In the genomic region with DNA sequence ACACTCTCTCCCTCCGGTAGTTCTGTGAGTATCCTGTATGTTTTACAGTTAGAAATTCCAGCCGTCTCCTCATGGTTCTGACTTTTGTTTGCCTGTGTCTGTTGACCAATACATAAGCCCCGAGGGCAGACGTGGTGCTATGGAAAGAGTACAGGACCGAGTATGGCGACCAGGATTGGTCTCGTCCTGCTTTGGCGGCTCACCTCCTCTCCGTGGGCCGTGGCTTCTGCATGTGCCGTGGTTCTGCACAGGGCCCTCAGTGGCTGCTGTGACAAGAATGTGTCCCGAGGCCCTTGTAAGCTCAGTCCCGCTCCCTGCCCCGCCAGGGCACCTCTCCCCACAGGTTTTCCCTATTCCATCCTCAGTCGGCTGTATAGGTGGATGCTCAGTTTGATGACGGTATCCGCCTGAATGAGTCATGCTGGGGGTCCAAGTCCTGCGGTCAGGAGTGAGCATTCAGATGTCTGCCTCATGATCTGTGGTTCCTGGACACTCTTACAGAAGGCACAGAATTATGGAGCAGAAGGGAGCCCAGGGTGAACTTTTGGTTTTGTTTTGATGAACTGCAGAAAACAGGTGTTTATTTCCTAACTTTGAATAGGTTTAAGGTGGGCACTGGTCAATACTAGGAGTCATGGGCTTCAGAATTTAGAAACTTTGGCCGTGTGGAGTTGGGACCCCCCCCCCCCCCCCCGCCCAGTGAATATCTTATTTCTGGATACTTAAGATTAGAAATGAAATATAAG, we compare ENCODE assay signal across 8 cellular contexts. TPM values are rescaled to one million over a fixed set of nuclear protein-coding genes. Genes with fewer than 3 reads are reported as not detected.
DNase-seq lines count a peak whose midpoint lies in the region; ATAC-seq, FAIRE-seq and TF ChIP-seq lines count a peak whose summit lies in the region.

No MANE protein-coding gene starts in this region.

- H3K4me1 Mint-ChIP-seq in HFFc6 (ENCODE audit: low read depth), result peaks cover 28% of the 10 kb centered on the region
- H3K4me1 Mint-ChIP-seq in activated naive CD8-positive, alpha-beta T cell treated with anti-CD3 and anti-CD28 coated beads, Interleukin-2, amount 50 U/mL, for 24 hours, result peaks cover 21% of the 10 kb centered on the region

- CTCF ChIA-PET in AG04449 (lab: Yijun Ruan, JAX), result interaction anchor here (0.7 to 16.0 kb wide), 5 partner anchors 17 to 59 kb away, joined by 3 to 142 read pairs (median 3); no protein-coding TSS in a partner anchor

- H3K9ac ChIP-seq in kidney (ENCODE audit: low read length in 2 of 2), result peak overlapping the region; percentile 80 to 81

- peak overlapping the region; percentile 86 for H3K27ac Mint-ChIP-seq in HFFc6
- peak overlapping the region; percentile 73 for H3K27ac Mint-ChIP-seq in activated naive CD8-positive, alpha-beta T cell treated with anti-CD3 and anti-CD28 coated beads, Interleukin-2, amount 50 U/mL, for 24 hours

- H3K9me3 Mint-ChIP-seq in HFFc6, result no peaks in the 10 kb centered on the region
- H3K9me3 Mint-ChIP-seq in activated naive CD8-positive, alpha-beta T cell treated with anti-CD3 and anti-CD28 coated beads, Interleukin-2, amount 50 U/mL, for 24 hours, result no peaks in the 10 kb centered on the region

- TF ChIP-seq CTCF in AG04449 (IDR thresholded peaks at IDR 0.05; ENCODE audit: insufficient read depth, low read length, missing control alignments) (no peak), HFFc6 (IDR thresholded peaks at IDR 0.05) (no peak), kidney (IDR thresholded peaks at IDR 0.05; ENCODE audit: borderline replicate concordance, extremely low read depth, insufficient read depth) (no peak), thyroid gland (IDR thresholded peaks at IDR 0.05) (no peak)

- FAIRE-seq in kidney (lab: Jason Lieb, UNC), result no peak

- H3K36me3 ChIP-seq in kidney (ENCODE audit: control insufficient read depth in 1 of 2, insufficient read depth in 2 of 2, low read length in 2 of 2) (peaks cover 0 to 9% of the 10 kb centered on the region in 2 donors), thyroid gland (peaks cover 21 to 24% of the 10 kb centered on the region in 2 donors)

- no peak overlapping the region for H3K27ac ChIP-seq in kidney (ENCODE audit: low read depth in 2 of 2, low read length in 2 of 2)
- no peak overlapping the region for H3K27ac ChIP-seq in thyroid gland

- H3K27me3 ChIP-seq in thyroid gland, result no peaks in the 10 kb centered on the region

- peaks cover 3% of the 10 kb centered on the region; the same call in 1 of the 2 replicates for H3K27me3 Mint-ChIP-seq in HFFc6 (ENCODE audit: insufficient read depth)
- no peaks in the 10 kb centered on the region for H3K27me3 Mint-ChIP-seq in activated naive CD8-positive, alpha-beta T cell treated with anti-CD3 and anti-CD28 coated beads, Interleukin-2, amount 50 U/mL, for 24 hours

- no peaks in the 10 kb centered on the region for H3K9me3 ChIP-seq in kidney (ENCODE audit: control insufficient read depth in 1 of 2, low read length in 2 of 2)
- no peaks in the 10 kb centered on the region for H3K9me3 ChIP-seq in thyroid gland

- DNase-seq in AG04449 (ENCODE audit: low read depth, low spot score) (peak; percentile 4), HFFc6 (peak; percentile 76), kidney (no peak), thyroid gland (no peak), mesenteric fat pad (ENCODE audit: low spot score) (no peak), NCI-H526 (lab: John Stamatoyannopoulos, UW) (no peak)
- DNase-seq in activated naive CD8-positive, alpha-beta T cell treated with anti-CD3 and anti-CD28 coated beads, Interleukin-2, amount 50 U/mL, for 24 hours, result no peak

- peak overlapping the region; percentile 92 for H3K4me3 Mint-ChIP-seq in HFFc6
- H3K4me3 Mint-ChIP-seq in activated naive CD8-positive, alpha-beta T cell treated with anti-CD3 and anti-CD28 coated beads, Interleukin-2, amount 50 U/mL, for 24 hours, result peak overlapping the region; percentile 86

- POLR2A ChIA-PET in AG04449 (lab: Yijun Ruan, JAX), result interaction anchor here (0.6 to 1.3 kb wide), 3 partner anchors 9 to 22 kb away, joined by 3 read pairs; no protein-coding TSS in a partner anchor

- no peak for ATAC-seq in activated naive CD8-positive, alpha-beta T cell treated with anti-CD3 and anti-CD28 coated beads, Interleukin-2, amount 50 U/mL, for 24 hours
- no peak for ATAC-seq in HG02970 (IDR thresholded peaks at IDR 0.05; ENCODE audit: low FRiP score, unreplicated experiment)

- no peak for TF ChIP-seq POLR2A in thyroid gland (IDR thresholded peaks at IDR 0.05)

- intact Hi-C loops in kidney (cut with DNase I) (no loop called here), thyroid gland (cut with DNase I) (no loop called here)

- peaks cover 9 to 13% of the 10 kb centered on the region in 2 donors for H3K4me1 ChIP-seq in kidney (ENCODE audit: control insufficient read depth in 1 of 2, insufficient read depth in 1 of 2, low read depth in 1 of 2, low read length in 2 of 2)
- peaks cover 16 to 26% of the 10 kb centered on the region in 2 donors for H3K4me1 ChIP-seq in thyroid gland

- peaks cover 11% of the 10 kb centered on the region for H3K36me3 Mint-ChIP-seq in HFFc6 (ENCODE audit: low read depth)
- H3K36me3 Mint-ChIP-seq in activated naive CD8-positive, alpha-beta T cell treated with anti-CD3 and anti-CD28 coated beads, Interleukin-2, amount 50 U/mL, for 24 hours (ENCODE audit: low read depth), result peaks cover 4% of the 10 kb centered on the region

- WGBS in thyroid gland, 2 donors, result 32% methylated on average over 20 of the region's 20 CpGs

- peak overlapping the region; percentile 94 for H3K4me3 ChIP-seq in AG04449 (ENCODE audit: low read depth, low read length)
- peak overlapping the region; percentile 73 to 85 for H3K4me3 ChIP-seq in kidney (ENCODE audit: low read length in 2 of 2)
- H3K4me3 ChIP-seq in thyroid gland (replicated peaks in 1 of 3), result peak overlapping the region in 2 of 3 donors; percentile 86 to 94

RNA-seq across cellular contexts. Expression of gene ARFGAP1, which starts 1.2 kb away (rescaled TPM):
- total RNA-seq in HFFc6 (2021; fragmentation: NEBNext Ultra II Directional; extraction: Animal tissue kit (Norgen Biotek cat#: 25700)), result 100 to 1,000 TPM; 106 to 123 (median 112) TPM
- total RNA-seq in kidney (84.3 TPM), thyroid gland (10 to 100 TPM; 70.7 to 75.7 (median 72.7) TPM), mesenteric fat pad (60.8 TPM)
- polyA plus RNA-seq in kidney (ENCODE audit: insufficient read depth, low read depth, low replicate concordance), result 40.4 TPM

RNA-seq across cellular contexts. Expression of gene COL20A1, which starts 19.2 kb away (rescaled TPM):
- under 1 TPM in 1 of 6 experiments, not detected in 5; 0.02 TPM for total RNA-seq in HFFc6 (2021; fragmentation: NEBNext Ultra II Directional; extraction: Animal tissue kit (Norgen Biotek cat#: 25700))
- total RNA-seq in kidney (not detected), thyroid gland (under 1 TPM in 1 of 4 donors, not detected in 3; 0.13 TPM), mesenteric fat pad (not detected)
- polyA plus RNA-seq in kidney (ENCODE audit: insufficient read depth, low read depth, low replicate concordance), result 0.58 TPM

RNA-seq across cellular contexts. Expression of gene NKAIN4, which starts 19.5 kb away (rescaled TPM):
- not detected for total RNA-seq in HFFc6 (2021; fragmentation: NEBNext Ultra II Directional; extraction: Animal tissue kit (Norgen Biotek cat#: 25700))
- total RNA-seq in kidney (29.7 TPM), thyroid gland (1 to 10 TPM in 1 of 4 donors, under 1 TPM in 2, not detected in 1; 0.45 to 5.5 (median 0.67) TPM), mesenteric fat pad (not detected)
- polyA plus RNA-seq in kidney (ENCODE audit: insufficient read depth, low read depth, low replicate concordance), result 107 TPM

RNA-seq across cellular contexts. Expression of gene BIRC7, which starts 38.1 kb away (rescaled TPM):
- not detected for total RNA-seq in HFFc6 (2021; fragmentation: NEBNext Ultra II Directional; extraction: Animal tissue kit (Norgen Biotek cat#: 25700))
- total RNA-seq in kidney (4.0 TPM), thyroid gland (not detected), mesenteric fat pad (0.35 TPM)
- 0.30 TPM for polyA plus RNA-seq in kidney (ENCODE audit: insufficient read depth, low read depth, low replicate concordance)

RNA-seq across cellular contexts. Expression of gene YTHDF1, which starts 57.9 kb away (rescaled TPM):
- total RNA-seq in HFFc6 (2021; fragmentation: NEBNext Ultra II Directional; extraction: Animal tissue kit (Norgen Biotek cat#: 25700)), result 10 to 100 TPM; 35.4 to 40.0 (median 37.2) TPM
- total RNA-seq in kidney (43.1 TPM), thyroid gland (10 to 100 TPM; 41.3 to 54.2 (median 43.4) TPM), mesenteric fat pad (33.6 TPM)
- 21.9 TPM for polyA plus RNA-seq in kidney (ENCODE audit: insufficient read depth, low read depth, low replicate concordance)

Comparison
In these comparisons a context has a peak if more than half of its experiments do, and no peak if none do; other contexts are left out.
1. DNase-seq: peak in AG04449 (single experiment) and HFFc6 (single experiment); none in activated naive CD8-positive, alpha-beta T cell treated with anti-CD3 and anti-CD28 coated beads, Interleukin-2, amount 50 U/mL, for 24 hours (single experiment), kidney (single experiment), thyroid gland (0 of 2), mesenteric fat pad (single experiment) and NCI-H526 (0 of 2).
2. Peak in every context shown above with its lines, with median percentiles within 50 percentile points of each other: H3K4me3 ChIP-seq.